In the genomic region with DNA sequence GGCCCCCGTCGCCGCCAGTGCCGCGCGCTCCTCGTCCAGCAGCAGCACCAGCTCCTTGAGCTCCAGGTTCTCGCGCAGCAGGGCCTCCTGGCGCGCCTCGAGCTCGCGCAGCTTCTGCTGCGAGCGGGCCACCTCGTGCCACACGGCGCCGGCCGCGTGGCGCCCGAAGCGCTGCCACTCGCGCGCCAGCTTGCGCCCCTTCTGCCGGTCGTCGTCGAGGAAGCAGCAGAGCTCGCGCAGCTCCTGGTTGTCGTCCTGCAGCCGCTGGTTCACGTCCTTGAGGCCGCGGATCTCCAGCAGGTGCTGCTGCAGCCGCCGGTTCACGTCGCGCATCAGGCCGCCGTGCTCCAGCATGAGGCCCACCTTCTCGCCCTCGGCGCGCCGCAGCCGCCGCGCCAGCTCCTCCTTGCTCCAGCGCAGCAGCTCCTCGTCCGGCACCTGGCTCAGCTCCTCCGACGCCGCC, we compare ENCODE assay signal across 8 cellular contexts. TPM values are rescaled to one million over a fixed set of nuclear protein-coding genes. Genes with fewer than 3 reads are reported as not detected.
DNase-seq lines count a peak whose midpoint lies in the region; ATAC-seq and TF ChIP-seq lines count a peak whose summit lies in the region.

No MANE protein-coding gene starts in this region.

- intact Hi-C loops in posterior cingulate gyrus (cut with DNase I), result no loop called here

- peak overlapping the region; percentile 81 for H3K4me2 ChIP-seq in smooth muscle cell

- H3K79me2 ChIP-seq in smooth muscle cell (ENCODE audit: low read depth), result peaks cover 21% of the 10 kb centered on the region

- no peaks in the 10 kb centered on the region for H3K9me3 ChIP-seq in smooth muscle cell (replicated peaks; ENCODE audit: low read depth)

- peaks cover 15% of the 10 kb centered on the region for H4K20me1 ChIP-seq in smooth muscle cell (ENCODE audit: low read depth)

- H3K9me3 Mint-ChIP-seq in activated T-cell treated with anti-CD3 and anti-CD28 coated beads, Interleukin-2, amount 50 U/mL, for 72 hours, result no peaks in the 10 kb centered on the region
- peaks cover 11% of the 10 kb centered on the region for H3K9me3 Mint-ChIP-seq in glutamatergic neuron (ENCODE audit: unreplicated experiment)

- peak overlapping the region; percentile 45 for H3K4me3 ChIP-seq in smooth muscle cell

- H3K4me1 ChIP-seq in smooth muscle cell (ENCODE audit: low read depth), result peaks cover 40% of the 10 kb centered on the region

- H3K27ac ChIP-seq in smooth muscle cell (ENCODE audit: low read depth), result no peak overlapping the region

- peaks cover 26% of the 10 kb centered on the region for H3K4me1 Mint-ChIP-seq in activated T-cell treated with anti-CD3 and anti-CD28 coated beads, Interleukin-2, amount 50 U/mL, for 72 hours (ENCODE audit: low read depth)
- peaks cover 38% of the 10 kb centered on the region for H3K4me1 Mint-ChIP-seq in glutamatergic neuron (ENCODE audit: low read depth, unreplicated experiment)

- no peak for ATAC-seq in activated CD4-positive, CD25-positive, alpha-beta regulatory T cell treated with anti-CD3 and anti-CD28 coated beads, Interleukin-2, amount 50 U/mL, for 24 hours
- ATAC-seq in activated T-cell treated with anti-CD3 and anti-CD28 coated beads, Interleukin-2, amount 50 U/mL, for 72 hours (replicated peaks in 1 of 2), result peak in 1 of 2 donors; percentile 10
- no peak for ATAC-seq in HG03025 (IDR thresholded peaks at IDR 0.05; ENCODE audit: low FRiP score, unreplicated experiment)

- no peak overlapping the region for H3K27ac Mint-ChIP-seq in activated T-cell treated with anti-CD3 and anti-CD28 coated beads, Interleukin-2, amount 50 U/mL, for 72 hours
- no peak overlapping the region for H3K27ac Mint-ChIP-seq in glutamatergic neuron (ENCODE audit: unreplicated experiment)

- no peaks in the 10 kb centered on the region for H3K36me3 ChIP-seq in smooth muscle cell (ENCODE audit: low read depth)

- peaks cover 13% of the 10 kb centered on the region for H3F3A ChIP-seq in smooth muscle cell (ENCODE audit: low read depth)

- H3K27me3 ChIP-seq in smooth muscle cell (ENCODE audit: low read depth), result no peaks in the 10 kb centered on the region

- H3K9ac ChIP-seq in smooth muscle cell (ENCODE audit: low read depth), result no peak overlapping the region

- H2AFZ ChIP-seq in smooth muscle cell (ENCODE audit: low read depth), result no peak overlapping the region

- no peaks in the 10 kb centered on the region for H3K36me3 Mint-ChIP-seq in activated T-cell treated with anti-CD3 and anti-CD28 coated beads, Interleukin-2, amount 50 U/mL, for 72 hours (ENCODE audit: insufficient read depth in 2 of 2)
- no peaks in the 10 kb centered on the region for H3K36me3 Mint-ChIP-seq in glutamatergic neuron (ENCODE audit: unreplicated experiment)

- H3K4me3 Mint-ChIP-seq in activated T-cell treated with anti-CD3 and anti-CD28 coated beads, Interleukin-2, amount 50 U/mL, for 72 hours, result peak overlapping the region; percentile 62 to 63
- H3K4me3 Mint-ChIP-seq in glutamatergic neuron (ENCODE audit: unreplicated experiment), result peak overlapping the region; percentile 46

- no peaks in the 10 kb centered on the region for H3K27me3 Mint-ChIP-seq in activated T-cell treated with anti-CD3 and anti-CD28 coated beads, Interleukin-2, amount 50 U/mL, for 72 hours (ENCODE audit: low read depth)
- H3K27me3 Mint-ChIP-seq in glutamatergic neuron (ENCODE audit: unreplicated experiment), result peaks cover 12% of the 10 kb centered on the region

- peak; percentile 59 for DNase-seq in activated CD4-positive, CD25-positive, alpha-beta regulatory T cell treated with anti-CD3 and anti-CD28 coated beads, Interleukin-2, amount 50 U/mL, for 72 hours
- DNase-seq in NCI-H510A treated with DMSO at 0.1 percent for 48 hours (lab: John Stamatoyannopoulos, UW) (peak; percentile 24), glutamatergic neuron (peak; percentile 67), smooth muscle cell (lab: John Stamatoyannopoulos, UW; ENCODE audit: unreplicated experiment) (no peak), posterior cingulate gyrus (no peak)
- peak; percentile 59 to 64 for DNase-seq in activated T-cell treated with anti-CD3 and anti-CD28 coated beads, Interleukin-2, amount 50 U/mL, for 72 hours

- 3% methylated on average over 56 of the region's 61 CpGs for WGBS in smooth muscle cell (ENCODE audit: low lambda C conversion rate)

- TF ChIP-seq CTCF in glutamatergic neuron (IDR thresholded peaks at IDR 0.05; ENCODE audit: partially characterized antibody, unreplicated experiment), result no peak
- TF ChIP-seq CTCF in smooth muscle cell (IDR thresholded peaks at IDR 0.05; ENCODE audit: borderline replicate concordance, insufficient read depth, poor library complexity, severe bottlenecking), result no peak

RNA-seq across cellular contexts. Expression of a gene that starts 0.5 kb away (rescaled TPM):
- 10 to 100 TPM; 10.1 to 11.3 TPM for total RNA-seq in activated T-cell treated with anti-CD3 and anti-CD28 coated beads, Interleukin-2, amount 50 U/mL, for 72 hours
- total RNA-seq in glutamatergic neuron (ENCODE audit: unreplicated experiment) (32.3 TPM), smooth muscle cell (4.0 and 4.8 TPM in 2 replicates)
- polyA plus RNA-seq in smooth muscle cell, result 5.2 and 6.5 TPM in 2 replicates

RNA-seq across cellular contexts. Expression of a gene that starts 41.4 kb away (rescaled TPM):
- total RNA-seq in activated T-cell treated with anti-CD3 and anti-CD28 coated beads, Interleukin-2, amount 50 U/mL, for 72 hours, result under 1 TPM; 0.39 to 0.58 TPM
- total RNA-seq in glutamatergic neuron (ENCODE audit: unreplicated experiment) (0.47 TPM), smooth muscle cell (9.1 and 9.6 TPM in 2 replicates)
- polyA plus RNA-seq in smooth muscle cell, result 11.2 and 11.9 TPM in 2 replicates

Comparison
In these comparisons a context has a peak if more than half of its experiments do, and no peak if none do; other contexts are left out.
1. DNase-seq: peak in activated CD4-positive, CD25-positive, alpha-beta regulatory T cell treated with anti-CD3 and anti-CD28 coated beads, Interleukin-2, amount 50 U/mL, for 72 hours (single experiment), NCI-H510A treated with DMSO at 0.1 percent for 48 hours (single experiment), activated T-cell treated with anti-CD3 and anti-CD28 coated beads, Interleukin-2, amount 50 U/mL, for 72 hours (2 of 2) and glutamatergic neuron (single experiment); none in smooth muscle cell (single experiment) and posterior cingulate gyrus (0 of 10).